Comparison of ENCODE assay signal across 1 cellular context in the genomic region with DNA sequence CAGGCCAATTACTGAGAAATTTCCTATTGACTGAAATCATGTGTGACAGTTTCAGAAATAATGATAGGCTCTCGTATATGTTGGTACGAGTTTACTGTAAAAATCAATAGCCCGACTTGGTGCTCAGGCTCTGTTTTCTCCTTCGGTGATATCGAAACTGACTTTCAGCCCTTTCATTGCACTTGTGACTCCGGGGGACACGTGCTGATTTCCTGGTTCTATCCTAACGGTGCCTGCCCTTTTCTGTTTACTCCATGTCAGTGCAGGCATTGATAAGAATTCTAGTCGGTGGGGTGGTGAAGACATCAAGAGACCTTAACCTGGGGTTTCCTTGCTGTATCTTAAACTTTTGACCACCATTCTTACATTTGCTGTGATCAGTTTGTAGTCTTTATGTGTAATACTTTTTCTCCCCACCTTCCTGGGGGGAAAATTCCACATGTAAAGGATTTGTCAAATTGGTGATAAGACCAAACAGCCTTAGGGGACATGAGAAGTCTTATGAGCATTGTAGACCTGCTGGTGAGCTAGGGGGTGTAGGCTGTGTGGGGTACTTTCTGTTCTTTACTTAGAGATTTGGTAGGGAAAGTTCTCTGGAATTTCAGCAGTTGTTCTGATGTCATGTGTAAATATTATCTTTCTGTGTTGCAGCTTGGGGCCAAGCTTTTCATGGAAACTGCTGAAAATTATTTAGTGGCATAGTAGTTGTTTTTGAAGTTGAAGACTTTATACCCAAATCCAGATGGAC.
TF ChIP-seq lines count a peak whose summit lies in the region.

No MANE protein-coding gene starts in this region.

TF ChIP-seq in K562, 482 proteins besides CTCF, POLR2A, EP300 and RAD21 (continued from another document):
- TF ChIP-seq, protein P1, sequence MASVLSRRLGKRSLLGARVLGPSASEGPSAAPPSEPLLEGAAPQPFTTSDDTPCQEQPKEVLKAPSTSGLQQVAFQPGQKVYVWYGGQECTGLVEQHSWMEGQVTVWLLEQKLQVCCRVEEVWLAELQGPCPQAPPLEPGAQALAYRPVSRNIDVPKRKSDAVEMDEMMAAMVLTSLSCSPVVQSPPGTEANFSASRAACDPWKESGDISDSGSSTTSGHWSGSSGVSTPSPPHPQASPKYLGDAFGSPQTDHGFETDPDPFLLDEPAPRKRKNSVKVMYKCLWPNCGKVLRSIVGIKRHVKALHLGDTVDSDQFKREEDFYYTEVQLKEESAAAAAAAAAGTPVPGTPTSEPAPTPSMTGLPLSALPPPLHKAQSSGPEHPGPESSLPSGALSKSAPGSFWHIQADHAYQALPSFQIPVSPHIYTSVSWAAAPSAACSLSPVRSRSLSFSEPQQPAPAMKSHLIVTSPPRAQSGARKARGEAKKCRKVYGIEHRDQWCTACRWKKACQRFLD (CRISPR knock-in tag; IDR thresholded peaks at IDR 0.05), result 0 out of 2 replicates have a peak, but pooled peaks have one; percentile 37
- TF ChIP-seq, protein P2, sequence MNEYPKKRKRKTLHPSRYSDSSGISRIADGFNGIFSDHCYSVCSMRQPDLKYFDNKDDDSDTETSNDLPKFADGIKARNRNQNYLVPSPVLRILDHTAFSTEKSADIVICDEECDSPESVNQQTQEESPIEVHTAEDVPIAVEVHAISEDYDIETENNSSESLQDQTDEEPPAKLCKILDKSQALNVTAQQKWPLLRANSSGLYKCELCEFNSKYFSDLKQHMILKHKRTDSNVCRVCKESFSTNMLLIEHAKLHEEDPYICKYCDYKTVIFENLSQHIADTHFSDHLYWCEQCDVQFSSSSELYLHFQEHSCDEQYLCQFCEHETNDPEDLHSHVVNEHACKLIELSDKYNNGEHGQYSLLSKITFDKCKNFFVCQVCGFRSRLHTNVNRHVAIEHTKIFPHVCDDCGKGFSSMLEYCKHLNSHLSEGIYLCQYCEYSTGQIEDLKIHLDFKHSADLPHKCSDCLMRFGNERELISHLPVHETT (CRISPR knock-in tag; conservative IDR thresholded peaks at IDR 0.05 in 1 of 2, IDR thresholded peaks at IDR 0.05 in 1 of 2), result 0 out of 4 replicates have a peak, but pooled peaks of 1 of the 2 experiments have one; percentile 36
- TF ChIP-seq, protein P3, sequence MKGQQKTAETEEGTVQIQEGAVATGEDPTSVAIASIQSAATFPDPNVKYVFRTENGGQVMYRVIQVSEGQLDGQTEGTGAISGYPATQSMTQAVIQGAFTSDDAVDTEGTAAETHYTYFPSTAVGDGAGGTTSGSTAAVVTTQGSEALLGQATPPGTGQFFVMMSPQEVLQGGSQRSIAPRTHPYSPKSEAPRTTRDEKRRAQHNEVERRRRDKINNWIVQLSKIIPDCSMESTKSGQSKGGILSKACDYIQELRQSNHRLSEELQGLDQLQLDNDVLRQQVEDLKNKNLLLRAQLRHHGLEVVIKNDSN (CRISPR knock-in tag; IDR thresholded peaks at IDR 0.05), result peak; percentile 57; the same call in 1 of the 2 replicates
- TF ChIP-seq, protein P4, sequence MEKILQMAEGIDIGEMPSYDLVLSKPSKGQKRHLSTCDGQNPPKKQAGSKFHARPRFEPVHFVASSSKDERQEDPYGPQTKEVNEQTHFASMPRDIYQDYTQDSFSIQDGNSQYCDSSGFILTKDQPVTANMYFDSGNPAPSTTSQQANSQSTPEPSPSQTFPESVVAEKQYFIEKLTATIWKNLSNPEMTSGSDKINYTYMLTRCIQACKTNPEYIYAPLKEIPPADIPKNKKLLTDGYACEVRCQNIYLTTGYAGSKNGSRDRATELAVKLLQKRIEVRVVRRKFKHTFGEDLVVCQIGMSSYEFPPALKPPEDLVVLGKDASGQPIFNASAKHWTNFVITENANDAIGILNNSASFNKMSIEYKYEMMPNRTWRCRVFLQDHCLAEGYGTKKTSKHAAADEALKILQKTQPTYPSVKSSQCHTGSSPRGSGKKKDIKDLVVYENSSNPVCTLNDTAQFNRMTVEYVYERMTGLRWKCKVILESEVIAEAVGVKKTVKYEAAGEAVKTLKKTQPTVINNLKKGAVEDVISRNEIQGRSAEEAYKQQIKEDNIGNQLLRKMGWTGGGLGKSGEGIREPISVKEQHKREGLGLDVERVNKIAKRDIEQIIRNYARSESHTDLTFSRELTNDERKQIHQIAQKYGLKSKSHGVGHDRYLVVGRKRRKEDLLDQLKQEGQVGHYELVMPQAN (IDR thresholded peaks at IDR 0.05; ENCODE audit: borderline replicate concordance), result peak; percentile 42; the same call in 1 of the 2 replicates
- TF ChIP-seq, protein P5, sequence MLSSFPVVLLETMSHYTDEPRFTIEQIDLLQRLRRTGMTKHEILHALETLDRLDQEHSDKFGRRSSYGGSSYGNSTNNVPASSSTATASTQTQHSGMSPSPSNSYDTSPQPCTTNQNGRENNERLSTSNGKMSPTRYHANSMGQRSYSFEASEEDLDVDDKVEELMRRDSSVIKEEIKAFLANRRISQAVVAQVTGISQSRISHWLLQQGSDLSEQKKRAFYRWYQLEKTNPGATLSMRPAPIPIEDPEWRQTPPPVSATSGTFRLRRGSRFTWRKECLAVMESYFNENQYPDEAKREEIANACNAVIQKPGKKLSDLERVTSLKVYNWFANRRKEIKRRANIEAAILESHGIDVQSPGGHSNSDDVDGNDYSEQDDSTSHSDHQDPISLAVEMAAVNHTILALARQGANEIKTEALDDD (IDR thresholded peaks at IDR 0.05), result 0 out of 2 replicates have a peak, but pooled peaks have one; percentile 40
- TF ChIP-seq, protein P6, sequence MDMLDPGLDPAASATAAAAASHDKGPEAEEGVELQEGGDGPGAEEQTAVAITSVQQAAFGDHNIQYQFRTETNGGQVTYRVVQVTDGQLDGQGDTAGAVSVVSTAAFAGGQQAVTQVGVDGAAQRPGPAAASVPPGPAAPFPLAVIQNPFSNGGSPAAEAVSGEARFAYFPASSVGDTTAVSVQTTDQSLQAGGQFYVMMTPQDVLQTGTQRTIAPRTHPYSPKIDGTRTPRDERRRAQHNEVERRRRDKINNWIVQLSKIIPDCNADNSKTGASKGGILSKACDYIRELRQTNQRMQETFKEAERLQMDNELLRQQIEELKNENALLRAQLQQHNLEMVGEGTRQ (CRISPR knock-in tag; IDR thresholded peaks at IDR 0.05), result peak; percentile 64
- TF ChIP-seq, protein P7, sequence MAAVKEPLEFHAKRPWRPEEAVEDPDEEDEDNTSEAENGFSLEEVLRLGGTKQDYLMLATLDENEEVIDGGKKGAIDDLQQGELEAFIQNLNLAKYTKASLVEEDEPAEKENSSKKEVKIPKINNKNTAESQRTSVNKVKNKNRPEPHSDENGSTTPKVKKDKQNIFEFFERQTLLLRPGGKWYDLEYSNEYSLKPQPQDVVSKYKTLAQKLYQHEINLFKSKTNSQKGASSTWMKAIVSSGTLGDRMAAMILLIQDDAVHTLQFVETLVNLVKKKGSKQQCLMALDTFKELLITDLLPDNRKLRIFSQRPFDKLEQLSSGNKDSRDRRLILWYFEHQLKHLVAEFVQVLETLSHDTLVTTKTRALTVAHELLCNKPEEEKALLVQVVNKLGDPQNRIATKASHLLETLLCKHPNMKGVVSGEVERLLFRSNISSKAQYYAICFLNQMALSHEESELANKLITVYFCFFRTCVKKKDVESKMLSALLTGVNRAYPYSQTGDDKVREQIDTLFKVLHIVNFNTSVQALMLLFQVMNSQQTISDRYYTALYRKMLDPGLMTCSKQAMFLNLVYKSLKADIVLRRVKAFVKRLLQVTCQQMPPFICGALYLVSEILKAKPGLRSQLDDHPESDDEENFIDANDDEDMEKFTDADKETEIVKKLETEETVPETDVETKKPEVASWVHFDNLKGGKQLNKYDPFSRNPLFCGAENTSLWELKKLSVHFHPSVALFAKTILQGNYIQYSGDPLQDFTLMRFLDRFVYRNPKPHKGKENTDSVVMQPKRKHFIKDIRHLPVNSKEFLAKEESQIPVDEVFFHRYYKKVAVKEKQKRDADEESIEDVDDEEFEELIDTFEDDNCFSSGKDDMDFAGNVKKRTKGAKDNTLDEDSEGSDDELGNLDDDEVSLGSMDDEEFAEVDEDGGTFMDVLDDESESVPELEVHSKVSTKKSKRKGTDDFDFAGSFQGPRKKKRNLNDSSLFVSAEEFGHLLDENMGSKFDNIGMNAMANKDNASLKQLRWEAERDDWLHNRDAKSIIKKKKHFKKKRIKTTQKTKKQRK (IDR thresholded peaks at IDR 0.05; ENCODE audit: borderline replicate concordance, low read depth, low read length), result no peak
- no peak for TF ChIP-seq ZNF766 (CRISPR knock-in tag; conservative IDR thresholded peaks at IDR 0.05)
- 0 out of 2 replicates have a peak, but pooled peaks have one; percentile 34 for TF ChIP-seq SMARCA4 (IDR thresholded peaks at IDR 0.05)
- TF ChIP-seq, protein P8, sequence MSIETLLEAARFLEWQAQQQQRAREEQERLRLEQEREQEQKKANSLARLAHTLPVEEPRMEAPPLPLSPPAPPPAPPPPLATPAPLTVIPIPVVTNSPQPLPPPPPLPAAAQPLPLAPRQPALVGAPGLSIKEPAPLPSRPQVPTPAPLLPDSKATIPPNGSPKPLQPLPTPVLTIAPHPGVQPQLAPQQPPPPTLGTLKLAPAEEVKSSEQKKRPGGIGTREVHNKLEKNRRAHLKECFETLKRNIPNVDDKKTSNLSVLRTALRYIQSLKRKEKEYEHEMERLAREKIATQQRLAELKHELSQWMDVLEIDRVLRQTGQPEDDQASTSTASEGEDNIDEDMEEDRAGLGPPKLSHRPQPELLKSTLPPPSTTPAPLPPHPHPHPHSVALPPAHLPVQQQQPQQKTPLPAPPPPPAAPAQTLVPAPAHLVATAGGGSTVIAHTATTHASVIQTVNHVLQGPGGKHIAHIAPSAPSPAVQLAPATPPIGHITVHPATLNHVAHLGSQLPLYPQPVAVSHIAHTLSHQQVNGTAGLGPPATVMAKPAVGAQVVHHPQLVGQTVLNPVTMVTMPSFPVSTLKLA (conservative IDR thresholded peaks at IDR 0.05), result peak; percentile 68 to 82
- no peak for TF ChIP-seq ERF (CRISPR knock-in tag; IDR thresholded peaks at IDR 0.05)
- TF ChIP-seq EP400 (IDR thresholded peaks at IDR 0.05), result peak; percentile 43; the same call in 1 of the 2 replicates
- no peak for TF ChIP-seq MCM7 (IDR thresholded peaks at IDR 0.05)
